In genomic region chr2:196365132-196365531, GRCh38 we compare ENCODE assay signal across 25 cellular contexts.
"Had no signal": no experiment of that assay in that cellular context is flagged by ENCODE, and none has a peak within 500 bp of the region (broad histone marks: within the 10 kb centered on the region; RNA-seq: fewer than 3 reads in every experiment).

No MANE protein-coding gene starts in this region.

- H3K4me3 Mint-ChIP-seq: activated CD4-positive, alpha-beta memory T cell treated with anti-CD3 and anti-CD28 coated beads for 36 hours; activated CD4-positive, alpha-beta T cell treated with anti-CD3 and anti-CD28 coated beads, Interleukin-2, amount 10 ng/mL, durations not matched to agents 7 days and 5 days; activated naive CD4-positive, alpha-beta T cell treated with anti-CD3 and anti-CD28 coated beads, Interleukin-2, amount 10 ng/mL, durations not matched to agents 7 days and 5 days; activated T-helper 17 cell treated with anti-CD3 and anti-CD28 coated beads, Interleukin-2, amount 50 U/mL, for 72 hours had no signal

- H3K4me3 ChIP-seq: breast epithelium, Peyer's patch, SJCRH30 had no signal

- H3K9ac ChIP-seq: SK-N-SH had no signal

- H3K4me2 ChIP-seq: SK-N-SH had no signal

- H3K36me3 ChIP-seq: breast epithelium, Peyer's patch, SJCRH30 had no signal

- H3K36me3 Mint-ChIP-seq: activated naive CD4-positive, alpha-beta T cell treated with anti-CD3 and anti-CD28 coated beads, Interleukin-2, amount 10 ng/mL, durations not matched to agents 7 days and 5 days had no signal

- H3K27me3 Mint-ChIP-seq: activated CD4-positive, alpha-beta memory T cell treated with anti-CD3 and anti-CD28 coated beads for 36 hours; activated T-helper 17 cell treated with anti-CD3 and anti-CD28 coated beads, Interleukin-2, amount 50 U/mL, for 72 hours had no signal

- H3K27me3 ChIP-seq: breast epithelium, Peyer's patch, SJCRH30 had no signal

- H3K27ac ChIP-seq: Peyer's patch, RWPE1, SJCRH30, VCaP had no signal

- H3K4me1 ChIP-seq: breast epithelium, Peyer's patch, SJCRH30 had no signal

- DNase-seq: activated CD4-positive, alpha-beta memory T cell treated with anti-CD3 and anti-CD28 coated beads for 36 hours; activated CD4-positive, alpha-beta T cell treated with anti-CD3 and anti-CD28 coated beads, Interleukin-2, amount 10 ng/mL, durations not matched to agents 7 days and 5 days; activated CD4-positive, CD25-positive, alpha-beta regulatory T cell; activated CD8-positive, alpha-beta memory T cell treated with anti-CD3 and anti-CD28 coated beads for 24 hours; activated gamma-delta T cell treated with Interleukin-2 at 50 U/mL for 16 hours; activated naive CD4-positive, alpha-beta T cell treated with anti-CD3 and anti-CD28 coated beads, Interleukin-2, amount 10 ng/mL, durations not matched to agents 7 days and 5 days; activated T-cell treated with anti-CD3 and anti-CD28 coated beads, Interleukin-2, amount 50 U/mL, for 48 hours; aorta; MM.1S; NCI-H1105 treated with DMSO at 0.1 percent for 48 hours; NCI-H1436 treated with DMSO at 0.1 percent for 48 hours; NCI-H187; NCI-H2081; NCI-H510A treated with DMSO at 0.1 percent for 48 hours; NCI-H69; NK-92 treated with Interleukin-12 subunit alpha and Interleukin-12 subunit beta, amount 100 ng/mL, for 24 hours; Peyer's patch; Right ventricle myocardium superior; SJCRH30; SK-N-SH; T-helper 1 cell had no signal

- H3K9me3 ChIP-seq: breast epithelium, Peyer's patch, SK-N-SH had no signal

- H3K27ac Mint-ChIP-seq: activated CD4-positive, alpha-beta memory T cell treated with anti-CD3 and anti-CD28 coated beads for 36 hours; activated CD4-positive, alpha-beta T cell treated with anti-CD3 and anti-CD28 coated beads, Interleukin-2, amount 10 ng/mL, durations not matched to agents 7 days and 5 days; activated naive CD4-positive, alpha-beta T cell treated with anti-CD3 and anti-CD28 coated beads, Interleukin-2, amount 10 ng/mL, durations not matched to agents 7 days and 5 days had no signal
